In genomic region chr20:675453-676314, GRCh38 we compare ENCODE assay signal across 1 cellular context.
A peak's percentile ranks its signal among the peaks of the same experiment; 100 is the strongest.
TF ChIP-seq lines count a peak whose summit lies in the region.

Gene SCRT2 (minus strand): TSS chr20:675802. CDS start chr20:675601, 201 bp downstream.

TF ChIP-seq in WTC11, 78 proteins besides CTCF, POLR2A, EP300 and RAD21 (continued from another document):
- TF ChIP-seq, protein P1, sequence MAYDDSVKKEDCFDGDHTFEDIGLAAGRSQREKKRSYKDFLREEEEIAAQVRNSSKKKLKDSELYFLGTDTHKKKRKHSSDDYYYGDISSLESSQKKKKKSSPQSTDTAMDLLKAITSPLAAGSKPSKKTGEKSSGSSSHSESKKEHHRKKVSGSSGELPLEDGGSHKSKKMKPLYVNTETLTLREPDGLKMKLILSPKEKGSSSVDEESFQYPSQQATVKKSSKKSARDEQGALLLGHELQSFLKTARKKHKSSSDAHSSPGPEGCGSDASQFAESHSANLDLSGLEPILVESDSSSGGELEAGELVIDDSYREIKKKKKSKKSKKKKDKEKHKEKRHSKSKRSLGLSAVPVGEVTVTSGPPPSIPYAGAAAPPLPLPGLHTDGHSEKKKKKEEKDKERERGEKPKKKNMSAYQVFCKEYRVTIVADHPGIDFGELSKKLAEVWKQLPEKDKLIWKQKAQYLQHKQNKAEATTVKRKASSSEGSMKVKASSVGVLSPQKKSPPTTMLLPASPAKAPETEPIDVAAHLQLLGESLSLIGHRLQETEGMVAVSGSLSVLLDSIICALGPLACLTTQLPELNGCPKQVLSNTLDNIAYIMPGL (CRISPR knock-in tag; IDR thresholded peaks at IDR 0.05) = no peak; the same call in 1 of the 2 replicates
- TF ChIP-seq SMAD4 (CRISPR knock-in tag; IDR thresholded peaks at IDR 0.05) (0 out of 2 replicates have a peak, but pooled peaks have one; percentile 9), MXD4 (CRISPR knock-in tag; IDR thresholded peaks at IDR 0.05; ENCODE audit: borderline replicate concordance) (no peak), KAT7 (CRISPR knock-in tag; IDR thresholded peaks at IDR 0.05; ENCODE audit: borderline replicate concordance) (peak; percentile 88; the same call in 1 of the 2 replicates), ZNF671 (CRISPR knock-in tag; IDR thresholded peaks at IDR 0.05) (no peak), USF2 (CRISPR knock-in tag; IDR thresholded peaks at IDR 0.05) (peak; percentile 57), ATF3 (CRISPR knock-in tag; conservative IDR thresholded peaks at IDR 0.05) (no peak), OVOL2 (CRISPR knock-in tag; IDR thresholded peaks at IDR 0.05; ENCODE audit: borderline replicate concordance) (no peak), ZNF219 (CRISPR knock-in tag; IDR thresholded peaks at IDR 0.05; ENCODE audit: borderline replicate concordance) (peak; percentile 95), ZNF281 (CRISPR knock-in tag; IDR thresholded peaks at IDR 0.05) (no peak), E2F5 (CRISPR knock-in tag; IDR thresholded peaks at IDR 0.05) (peak; percentile 92)
- TF ChIP-seq, protein P2, sequence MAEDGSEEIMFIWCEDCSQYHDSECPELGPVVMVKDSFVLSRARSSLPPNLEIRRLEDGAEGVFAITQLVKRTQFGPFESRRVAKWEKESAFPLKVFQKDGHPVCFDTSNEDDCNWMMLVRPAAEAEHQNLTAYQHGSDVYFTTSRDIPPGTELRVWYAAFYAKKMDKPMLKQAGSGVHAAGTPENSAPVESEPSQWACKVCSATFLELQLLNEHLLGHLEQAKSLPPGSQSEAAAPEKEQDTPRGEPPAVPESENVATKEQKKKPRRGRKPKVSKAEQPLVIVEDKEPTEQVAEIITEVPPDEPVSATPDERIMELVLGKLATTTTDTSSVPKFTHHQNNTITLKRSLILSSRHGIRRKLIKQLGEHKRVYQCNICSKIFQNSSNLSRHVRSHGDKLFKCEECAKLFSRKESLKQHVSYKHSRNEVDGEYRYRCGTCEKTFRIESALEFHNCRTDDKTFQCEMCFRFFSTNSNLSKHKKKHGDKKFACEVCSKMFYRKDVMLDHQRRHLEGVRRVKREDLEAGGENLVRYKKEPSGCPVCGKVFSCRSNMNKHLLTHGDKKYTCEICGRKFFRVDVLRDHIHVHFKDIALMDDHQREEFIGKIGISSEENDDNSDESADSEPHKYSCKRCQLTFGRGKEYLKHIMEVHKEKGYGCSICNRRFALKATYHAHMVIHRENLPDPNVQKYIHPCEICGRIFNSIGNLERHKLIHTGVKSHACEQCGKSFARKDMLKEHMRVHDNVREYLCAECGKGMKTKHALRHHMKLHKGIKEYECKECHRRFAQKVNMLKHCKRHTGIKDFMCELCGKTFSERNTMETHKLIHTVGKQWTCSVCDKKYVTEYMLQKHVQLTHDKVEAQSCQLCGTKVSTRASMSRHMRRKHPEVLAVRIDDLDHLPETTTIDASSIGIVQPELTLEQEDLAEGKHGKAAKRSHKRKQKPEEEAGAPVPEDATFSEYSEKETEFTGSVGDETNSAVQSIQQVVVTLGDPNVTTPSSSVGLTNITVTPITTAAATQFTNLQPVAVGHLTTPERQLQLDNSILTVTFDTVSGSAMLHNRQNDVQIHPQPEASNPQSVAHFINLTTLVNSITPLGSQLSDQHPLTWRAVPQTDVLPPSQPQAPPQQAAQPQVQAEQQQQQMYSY (CRISPR knock-in tag; IDR thresholded peaks at IDR 0.05) = no peak
